In genomic region chr7:21850531-21851285, GRCh38 we compare ENCODE assay signal across 17 cellular contexts.
DNase-seq lines count a peak whose midpoint lies in the region; ATAC-seq, FAIRE-seq and TF ChIP-seq lines count a peak whose summit lies in the region.
"Had no signal": no experiment of that assay in that cellular context is flagged by ENCODE, and none has a peak within 500 bp of the region (broad histone marks: within the 10 kb centered on the region; RNA-seq: fewer than 3 reads in every experiment).

No MANE protein-coding gene starts in this region.

- no peaks in the 10 kb centered on the region for H3K9me3 ChIP-seq in pancreas
- H3K9me3 ChIP-seq: sigmoid colon, SJSA1, suprapubic skin had no signal

- no peak overlapping the region for H3K27ac ChIP-seq in pancreas
- H3K27ac ChIP-seq: sigmoid colon, SJSA1, suprapubic skin had no signal

- intact Hi-C loops in pancreas (cut with DNase I), result no loop called here

- H3K4me3 ChIP-seq in pancreas, result no peak overlapping the region
- H3K4me3 ChIP-seq: K562, sigmoid colon, SJSA1, suprapubic skin had no signal

- TF ChIP-seq CTCF in pancreas (IDR thresholded peaks at IDR 0.05), result no peak

- no peak for FAIRE-seq in pancreas (lab: Jason Lieb, UNC)
- FAIRE-seq: K562 had no signal

- no peaks in the 10 kb centered on the region for H3K27me3 ChIP-seq in pancreas
- H3K27me3 ChIP-seq: sigmoid colon, SJSA1, suprapubic skin had no signal

- H3K36me3 ChIP-seq in pancreas, result no peaks in the 10 kb centered on the region
- H3K36me3 ChIP-seq: sigmoid colon, SJSA1, suprapubic skin had no signal

- 73 to 75% methylated on average over 5 of the region's 5 CpGs for WGBS in pancreas, 2 donors

- ATAC-seq in GM19328 (IDR thresholded peaks at IDR 0.05; ENCODE audit: unreplicated experiment), result no peak
- ATAC-seq in pancreas, result no peak
- ATAC-seq in HG02973 (IDR thresholded peaks at IDR 0.05; ENCODE audit: unreplicated experiment), result no peak
- ATAC-seq: K562, natural killer cell had no signal

- DNase-seq in ELR (ENCODE audit: low read depth) (peak; percentile 31), NCI-H69 (lab: John Stamatoyannopoulos, UW) (peak; percentile 16), brain pericyte (ENCODE audit: low read depth, low spot score) (peak; percentile 5), non-pigmented ciliary epithelial cell (ENCODE audit: low read depth) (peak; percentile 28), pancreas (no peak), KG1 (lab: John Stamatoyannopoulos, UW) (no peak)
- DNase-seq: activated CD4-positive, CD25-positive, alpha-beta regulatory T cell; aorta; effector memory CD4-positive, alpha-beta T cell; natural killer cell; NCI-H187 treated with DMSO at 0.1 percent for 48 hours; sigmoid colon had no signal

- no peaks in the 10 kb centered on the region for H3K4me1 ChIP-seq in pancreas
- H3K4me1 ChIP-seq: sigmoid colon, SJSA1, suprapubic skin had no signal

Comparison
In these comparisons a context has a peak if more than half of its experiments do, and no peak if none do; other contexts are left out.
1. DNase-seq: peak in ELR (single experiment), NCI-H69 (single experiment), brain pericyte (single experiment) and non-pigmented ciliary epithelial cell (single experiment); none in pancreas (0 of 6) and KG1 (single experiment).